Comparison of ENCODE assay signal across 18 cellular contexts in genomic region chr1:235017719-235018118, GRCh38.
A peak's percentile ranks its signal among the peaks of the same experiment; 100 is the strongest.
DNase-seq lines count a peak whose midpoint lies in the region; ATAC-seq, FAIRE-seq and TF ChIP-seq lines count a peak whose summit lies in the region.
"Had no signal": no experiment of that assay in that cellular context is flagged by ENCODE, and none has a peak within 500 bp of the region (broad histone marks: within the 10 kb centered on the region; RNA-seq: fewer than 3 reads in every experiment).

No MANE protein-coding gene starts in this region.

- H4K20me1 ChIP-seq in PC-3 (ENCODE audit: low read length) (no peaks in the 10 kb centered on the region), osteoblast (ENCODE audit: insufficient read depth, low read length) (no peaks in the 10 kb centered on the region)

- CTCF ChIA-PET in PC-3 (lab: Charles Lee) = no interaction called here

- H3K36me3 Mint-ChIP-seq in T-helper 2 cell treated with Interferon-gamma antibody and Interleukin-4, amounts not matched to agents 5 μg/mL and 100 μg/mL, for 36 hours (ENCODE audit: low read depth) = peaks cover 19% of the 10 kb centered on the region

- H3K4me3 ChIP-seq in PC-3 (ENCODE audit: low read length) (no peak overlapping the region), bronchial epithelial cell (ENCODE audit: low read depth, low read length) (no peak overlapping the region), osteoblast (ENCODE audit: insufficient read depth, low read length) (no peak overlapping the region), colonic mucosa (no peak overlapping the region)
- H3K4me3 ChIP-seq: body of pancreas, left ventricle myocardium inferior, transverse colon had no signal

- H2AFZ ChIP-seq in PC-3 (ENCODE audit: low read length) (peak overlapping the region; percentile 55), osteoblast (ENCODE audit: low read length) (no peak overlapping the region)

- POLR2A ChIA-PET in PC-3 (lab: Charles Lee; ENCODE audit: unreplicated experiment) = interaction anchor here (0.7 kb wide), 1 partner anchor 52 kb away, joined by 3 read pairs; no protein-coding TSS in a partner anchor

- H3K4me1 ChIP-seq in PC-3 (ENCODE audit: insufficient read depth, low read length) (peaks cover 23% of the 10 kb centered on the region), osteoblast (ENCODE audit: insufficient read depth, low read length) (peaks cover 21% of the 10 kb centered on the region), colonic mucosa (peaks cover 8% of the 10 kb centered on the region)
- H3K4me1 ChIP-seq: body of pancreas had no signal

- H3K9me3 Mint-ChIP-seq in T-helper 2 cell treated with Interferon-gamma antibody and Interleukin-4, amounts not matched to agents 5 μg/mL and 100 μg/mL, for 36 hours = peaks cover 6% of the 10 kb centered on the region

- H3K4me2 ChIP-seq in PC-3 (ENCODE audit: low read length) (peak overlapping the region; percentile 48; the same call in 1 of the 2 replicates), osteoblast (ENCODE audit: insufficient read depth, low read length) (no peak overlapping the region)

- no peaks in the 10 kb centered on the region for H3K36me3 ChIP-seq in PC-3 (ENCODE audit: low read depth, low read length)
- H3K36me3 ChIP-seq in bronchial epithelial cell (ENCODE audit: control insufficient read depth, insufficient read depth, low read length) = no peaks in the 10 kb centered on the region
- no peaks in the 10 kb centered on the region for H3K36me3 ChIP-seq in osteoblast (ENCODE audit: insufficient read depth, low read length)
- H3K36me3 ChIP-seq in colonic mucosa = no peaks in the 10 kb centered on the region
- H3K36me3 ChIP-seq: left ventricle myocardium inferior, transverse colon, WERI-Rb-1 had no signal

- H3K9me2 ChIP-seq in PC-3 (replicated peaks; ENCODE audit: low read length) = no peaks in the 10 kb centered on the region

- H3F3A ChIP-seq in PC-3 (ENCODE audit: low read length, unreplicated experiment) = peaks cover 3% of the 10 kb centered on the region

- no peak for DNase-seq in T-helper 2 cell treated with Interferon-gamma antibody and Interleukin-4, amounts not matched to agents 5 μg/mL and 100 μg/mL, for 36 hours (ENCODE audit: low spot score)
- DNase-seq in T-helper 2 cell = no peak
- peak; percentile 3 for DNase-seq in PC-3
- peak; percentile 60 for DNase-seq in bronchial epithelial cell (ENCODE audit: low read depth)
- no peak for DNase-seq in osteoblast (ENCODE audit: insufficient read length, low spot score, missing footprints)
- no peak for DNase-seq in colonic mucosa
- DNase-seq in stimulated activated CD4-positive, alpha-beta T cell treated with anti-CD3 and anti-CD28 coated beads, Interleukin-2, amount 100 ng/mL, for 48 hours = no peak
- DNase-seq: 8988T; Calu3; effector memory CD8-positive, alpha-beta T cell; glutamatergic neuron; left ventricle myocardium inferior; NCI-H2029 treated with DMSO at 0.1 percent for 48 hours; NCI-H774; transverse colon had no signal

- no peak overlapping the region for H3K4me3 Mint-ChIP-seq in T-helper 2 cell treated with Interferon-gamma antibody and Interleukin-4, amounts not matched to agents 5 μg/mL and 100 μg/mL, for 36 hours
- H3K4me3 Mint-ChIP-seq: effector memory CD8-positive, alpha-beta T cell had no signal

- H3K9ac ChIP-seq in PC-3 (ENCODE audit: low read length) (peak overlapping the region; percentile 37), colonic mucosa (ENCODE audit: low read depth in 2 of 2, low read length in 2 of 2) (no peak overlapping the region)

- no peaks in the 10 kb centered on the region for H3K9me3 ChIP-seq in PC-3 (ENCODE audit: low read length)
- H3K9me3 ChIP-seq in osteoblast (ENCODE audit: low read depth, low read length) = peaks cover 4% of the 10 kb centered on the region
- H3K9me3 ChIP-seq in colonic mucosa = no peaks in the 10 kb centered on the region
- H3K9me3 ChIP-seq: body of pancreas, transverse colon had no signal

- H3K27me3 Mint-ChIP-seq in T-helper 2 cell treated with Interferon-gamma antibody and Interleukin-4, amounts not matched to agents 5 μg/mL and 100 μg/mL, for 36 hours (ENCODE audit: low read depth) = no peaks in the 10 kb centered on the region
- H3K27me3 Mint-ChIP-seq: effector memory CD8-positive, alpha-beta T cell had no signal

- peak; percentile 52 for ATAC-seq in PC-3
- ATAC-seq in HG03108 (IDR thresholded peaks at IDR 0.05; ENCODE audit: unreplicated experiment) = no peak
- ATAC-seq: body of pancreas; effector memory CD8-positive, alpha-beta T cell had no signal

- H3K27ac ChIP-seq in PC-3 (ENCODE audit: low read length) (peak overlapping the region; percentile 85), osteoblast (ENCODE audit: low read depth, low read length) (peak overlapping the region; percentile 88), colonic mucosa (no peak overlapping the region)
- H3K27ac ChIP-seq: body of pancreas, left ventricle myocardium inferior, transverse colon, WERI-Rb-1 had no signal

- H3K27me3 ChIP-seq in PC-3 (ENCODE audit: low read length) = no peaks in the 10 kb centered on the region
- H3K27me3 ChIP-seq in bronchial epithelial cell (ENCODE audit: control insufficient read depth, insufficient read depth, low read length) = no peaks in the 10 kb centered on the region
- H3K27me3 ChIP-seq in osteoblast (ENCODE audit: insufficient read depth, low read length) = no peaks in the 10 kb centered on the region
- no peaks in the 10 kb centered on the region for H3K27me3 ChIP-seq in colonic mucosa
- H3K27me3 ChIP-seq: body of pancreas, transverse colon had no signal

- intact Hi-C loops in PC-3 (cut with micrococcal nuclease) (no loop called here), colonic mucosa (cut with DNase I) (no loop called here)

- no TSS peak for BruUV-seq in PC-3 (replicated peaks; lab: Mats Ljungman, UMichigan)

- TF ChIP-seq CTCF in PC-3 (conservative IDR thresholded peaks at IDR 0.05; ENCODE audit: low read depth, low read length) (no peak), bronchial epithelial cell (IDR thresholded peaks at IDR 0.05; ENCODE audit: insufficient read depth, low read length, severe bottlenecking) (no peak), osteoblast (IDR thresholded peaks at IDR 0.05; ENCODE audit: extremely low read depth, low read depth, low read length) (no peak), colonic mucosa (IDR thresholded peaks at IDR 0.05) (no peak)

- FAIRE-seq in bronchial epithelial cell (lab: Jason Lieb, UNC) = no peak

- H3K27ac Mint-ChIP-seq in T-helper 2 cell treated with Interferon-gamma antibody and Interleukin-4, amounts not matched to agents 5 μg/mL and 100 μg/mL, for 36 hours = peak overlapping the region; percentile 7
- H3K27ac Mint-ChIP-seq: effector memory CD8-positive, alpha-beta T cell had no signal

- H3K79me2 ChIP-seq in PC-3 (ENCODE audit: low read length) (no peaks in the 10 kb centered on the region), osteoblast (ENCODE audit: insufficient read depth, low read length) (no peaks in the 10 kb centered on the region)

- H3K4me1 Mint-ChIP-seq in T-helper 2 cell treated with Interferon-gamma antibody and Interleukin-4, amounts not matched to agents 5 μg/mL and 100 μg/mL, for 36 hours (ENCODE audit: low read depth) = peaks cover 59% of the 10 kb centered on the region

Comparison
In these comparisons a context has a peak if more than half of its experiments do, and no peak if none do; other contexts are left out.
1. DNase-seq: peak in PC-3 (single experiment) and bronchial epithelial cell (single experiment); none in T-helper 2 cell treated with Interferon-gamma antibody and Interleukin-4, amounts not matched to agents 5 μg/mL and 100 μg/mL, for 36 hours (single experiment), T-helper 2 cell (0 of 5), osteoblast (single experiment), colonic mucosa (single experiment) and stimulated activated CD4-positive, alpha-beta T cell treated with anti-CD3 and anti-CD28 coated beads, Interleukin-2, amount 100 ng/mL, for 48 hours (0 of 2).